1 cellular context compared by ENCODE assay signal in the genomic region with DNA sequence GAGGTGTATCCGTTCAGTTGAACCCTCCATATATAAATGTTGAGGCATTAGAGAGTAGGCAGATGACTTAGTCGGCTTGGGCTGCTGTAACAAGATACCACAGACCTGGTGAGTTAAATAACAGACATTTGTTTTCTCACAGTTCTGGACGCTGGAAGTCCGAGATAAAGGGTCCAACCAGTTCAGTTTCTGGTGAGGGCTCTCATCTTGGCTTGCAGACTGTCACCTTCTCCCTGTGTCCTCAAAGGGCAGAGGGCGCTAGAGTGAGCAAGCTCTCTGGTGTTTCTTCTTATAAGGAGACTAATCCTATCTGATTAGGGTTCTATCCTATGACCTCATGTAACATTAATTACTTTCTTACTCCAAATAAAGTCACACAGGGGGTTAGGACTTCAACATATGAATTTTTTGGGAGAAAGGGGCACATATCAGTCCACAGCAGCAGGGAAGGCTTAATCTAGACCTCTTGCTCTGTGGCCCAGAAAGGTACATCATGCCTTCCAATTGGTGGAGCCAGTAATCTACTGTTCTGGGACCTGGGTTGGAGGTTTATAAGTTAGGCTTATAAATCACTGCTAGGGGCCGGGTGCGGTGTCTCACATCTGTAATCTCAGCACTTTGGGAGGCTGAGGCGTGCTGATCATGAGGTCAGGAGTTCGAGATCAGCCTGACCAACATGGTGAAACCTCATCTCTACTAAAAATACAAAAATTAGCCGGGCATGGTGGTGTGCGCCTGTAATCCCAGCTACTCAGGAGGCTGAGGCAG.
TF ChIP-seq lines count a peak whose summit lies in the region.

No MANE protein-coding gene starts in this region.

TF ChIP-seq in H1, 55 proteins besides CTCF, POLR2A, EP300 and RAD21:
- TF ChIP-seq SAP30 (IDR thresholded peaks at IDR 0.05; ENCODE audit: insufficient read depth, insufficient replicate concordance, low read length), result no peak
- no peak for TF ChIP-seq ASH2L (IDR thresholded peaks at IDR 0.05; ENCODE audit: low read length)
